Comparison of ENCODE assay signal across 13 cellular contexts in genomic region chr4:185933078-185933581, GRCh38.
DNase-seq lines count a peak whose midpoint lies in the region; ATAC-seq and TF ChIP-seq lines count a peak whose summit lies in the region.
"Had no signal": no experiment of that assay in that cellular context is flagged by ENCODE, and none has a peak within 500 bp of the region (broad histone marks: within the 10 kb centered on the region; RNA-seq: fewer than 3 reads in every experiment).

No MANE protein-coding gene starts in this region.

- POLR2A ChIA-PET in A673 (lab: Charles Lee; ENCODE audit: low non-redundant PET) = no interaction called here

- H3K27ac Mint-ChIP-seq in T-helper 17 cell = no peak overlapping the region

- H3K4me3 Mint-ChIP-seq in T-helper 17 cell = no peak overlapping the region

- H3K27me3 ChIP-seq in A673 (replicated peaks; ENCODE audit: insufficient read depth, low read depth, low read length, poor library complexity) = peaks cover 6% of the 10 kb centered on the region

- no TSS peak for BruUV-seq in A673 (replicated peaks; lab: Mats Ljungman, UMichigan)

- DNase-seq in A673 (ENCODE audit: low spot score) (peak; percentile 24), islet precursor cell (peak; percentile 62), T-helper 17 cell (no peak), NCI-H2081 treated with DMSO at 0.1 percent for 48 hours (lab: John Stamatoyannopoulos, UW) (no peak), globus pallidus (ENCODE audit: low spot score) (no peak)
- DNase-seq: activated CD4-positive, alpha-beta T cell treated with anti-CD3 and anti-CD28 coated beads for 4 hours; activated gamma-delta T cell treated with Interleukin-2 at 50 U/mL for 16 hours; effector CD8-positive, alpha-beta T cell; stimulated activated naive CD4-positive, alpha-beta T cell had no signal

- no peaks in the 10 kb centered on the region for H3K4me1 Mint-ChIP-seq in T-helper 17 cell

- no peaks in the 10 kb centered on the region for H3K36me3 Mint-ChIP-seq in T-helper 17 cell (ENCODE audit: low read depth)

- no peaks in the 10 kb centered on the region for H3K36me3 ChIP-seq in A673 (ENCODE audit: insufficient read depth, low read length, poor library complexity, severe bottlenecking)
- H3K36me3 ChIP-seq in KOPT-K1 (ENCODE audit: insufficient read depth, low read length) = no peaks in the 10 kb centered on the region

- peaks cover 29% of the 10 kb centered on the region for H3K27me3 Mint-ChIP-seq in T-helper 17 cell

- no peak for TF ChIP-seq CTCF in A673 (conservative IDR thresholded peaks at IDR 0.05; ENCODE audit: low read depth, low read length)

- ATAC-seq in T-helper 17 cell = no peak
- no peak for ATAC-seq in GM19351 (IDR thresholded peaks at IDR 0.05; ENCODE audit: unreplicated experiment)
- ATAC-seq: HCT116 had no signal

- no peaks in the 10 kb centered on the region for H3K4me1 ChIP-seq in A673 (ENCODE audit: insufficient read depth, low read length, poor library complexity, severe bottlenecking)

- H3K4me3 ChIP-seq in A673 (ENCODE audit: low read depth, low read length, poor library complexity, severe bottlenecking) = no peak overlapping the region

- H3K27ac ChIP-seq in A673 (ENCODE audit: low read depth, low read length, poor library complexity, severe bottlenecking) = no peak overlapping the region
- peak overlapping the region; percentile 58 for H3K27ac ChIP-seq in KOPT-K1 (ENCODE audit: low read depth, low read length, poor library complexity, severe bottlenecking)
- peak overlapping the region; percentile 51 for H3K27ac ChIP-seq in cingulate gyrus (ENCODE audit: low read depth, low read length)

- no peaks in the 10 kb centered on the region for H3K9me3 ChIP-seq in A673 (ENCODE audit: low read depth, low read length, poor library complexity, severe bottlenecking)
- no peaks in the 10 kb centered on the region for H3K9me3 ChIP-seq in KOPT-K1 (ENCODE audit: insufficient read depth, low read length, poor library complexity, severe bottlenecking)
- no peaks in the 10 kb centered on the region for H3K9me3 ChIP-seq in T-helper 17 cell (ENCODE audit: control insufficient read depth, low read length, poor library complexity, severe bottlenecking)

- CTCF ChIA-PET in A673 (lab: Charles Lee) = no interaction called here

- intact Hi-C loops in A673 (cut with micrococcal nuclease; ENCODE audit: unreplicated experiment) = no loop called here

Comparison
In these comparisons a context has a peak if more than half of its experiments do, and no peak if none do; other contexts are left out.
1. DNase-seq: peak in A673 (single experiment) and islet precursor cell (single experiment); none in T-helper 17 cell (0 of 3), NCI-H2081 treated with DMSO at 0.1 percent for 48 hours (single experiment) and globus pallidus (single experiment).